Comparison of ENCODE assay signal across 7 cellular contexts in genomic region chr15:85086855-85087254, GRCh38.
"Had no signal": no experiment of that assay in that cellular context is flagged by ENCODE, and none has a peak within 500 bp of the region (broad histone marks: within the 10 kb centered on the region; RNA-seq: fewer than 3 reads in every experiment).

No MANE protein-coding gene starts in this region.

- H3K4me3 ChIP-seq: GM12878 had no signal

- ATAC-seq: GM12878 had no signal

- DNase-seq: GDM1, GF-D8 had no signal

- FAIRE-seq: GM12878, GM12891, GM12892, GM18507, GM19239 had no signal
